In genomic region chr11:128625316-128625715, GRCh38 we compare ENCODE assay signal across 1 cellular context.
TF ChIP-seq lines count a peak whose summit lies in the region.

No MANE protein-coding gene starts in this region.

TF ChIP-seq in GM23338, 12 proteins besides CTCF, POLR2A, EP300 and RAD21 (continued from another document):
- TF ChIP-seq EZH2phosphoT487 (IDR thresholded peaks at IDR 0.05; ENCODE audit: unreplicated experiment), result no peak
- TF ChIP-seq POLR2AphosphoS5 (IDR thresholded peaks at IDR 0.05; ENCODE audit: low read depth), result no peak
- no peak for TF ChIP-seq CREB1 (CRISPR knock-in tag; IDR thresholded peaks at IDR 0.05; ENCODE audit: low read depth)
- TF ChIP-seq ZNF462 (CRISPR knock-in tag; IDR thresholded peaks at IDR 0.05), result no peak
- no peak for TF ChIP-seq REST (IDR thresholded peaks at IDR 0.05; ENCODE audit: unreplicated experiment)
- TF ChIP-seq JUNB (IDR thresholded peaks at IDR 0.05; ENCODE audit: unreplicated experiment), result no peak
- no peak for TF ChIP-seq NANOG (IDR thresholded peaks at IDR 0.05; ENCODE audit: borderline replicate concordance)
- no peak for TF ChIP-seq STAT1 (IDR thresholded peaks at IDR 0.05; ENCODE audit: unreplicated experiment)
TF ChIP-seq in GM23338: peak in this region for 0.
